In the genomic region with DNA sequence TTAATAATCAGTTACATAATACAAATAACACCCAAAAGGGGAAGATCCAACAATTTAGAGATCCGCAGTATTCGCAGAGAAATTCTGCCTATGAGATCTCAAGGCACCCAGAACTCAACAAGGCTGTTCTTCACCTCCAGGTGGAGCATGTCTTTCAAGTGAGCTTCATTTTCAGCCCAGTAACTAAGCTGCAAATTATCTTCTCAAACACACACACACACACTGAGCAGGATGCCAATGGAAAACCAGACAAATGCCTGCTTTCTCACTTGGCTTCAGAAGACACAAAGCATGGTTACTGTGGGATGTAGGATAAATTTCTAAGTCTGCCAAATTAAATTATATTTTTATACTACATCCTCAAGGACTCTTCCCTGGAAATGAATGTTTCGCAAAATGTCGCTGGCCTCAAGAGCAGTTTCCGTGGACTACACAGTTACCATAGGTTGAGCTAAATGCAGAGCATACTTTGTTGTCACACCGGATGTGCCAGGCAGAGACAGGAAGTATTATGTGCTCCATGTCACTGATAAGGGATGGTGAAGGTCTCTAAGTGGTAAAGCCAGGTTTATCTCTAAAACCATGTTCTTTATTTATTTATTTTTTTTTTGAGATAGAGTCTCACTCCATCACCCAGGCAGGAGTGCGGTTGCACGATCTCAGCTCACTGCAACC, we compare ENCODE assay signal across 8 cellular contexts. TPM values are rescaled to one million over a fixed set of nuclear protein-coding genes. Genes with fewer than 3 reads are reported as not detected.
DNase-seq lines count a peak whose midpoint lies in the region; ATAC-seq lines count a peak whose summit lies in the region.

No MANE protein-coding gene starts in this region.

- peaks cover 74% of the 10 kb centered on the region for H3K36me3 Mint-ChIP-seq in activated CD8-positive, alpha-beta T cell treated with anti-CD3 and anti-CD28 coated beads, Interleukin-2, amount 10 ng/mL, durations not matched to agents 7 days and 5 days (ENCODE audit: low read depth)

- CTCF ChIA-PET in activated CD8-positive, alpha-beta T cell treated with anti-CD3 and anti-CD28 coated beads, Interleukin-2, amount 10 ng/mL, durations not matched to agents 7 days and 5 days (lab: Charles Lee) = interaction anchor here (0.7 to 2.0 kb wide), 30 partner anchors 9 to 482 kb away, joined by 3 to 27 read pairs (median 3); a partner anchor contains a TSS

- H3K4me1 Mint-ChIP-seq in activated CD8-positive, alpha-beta T cell treated with anti-CD3 and anti-CD28 coated beads, Interleukin-2, amount 10 ng/mL, durations not matched to agents 7 days and 5 days (ENCODE audit: low read depth) = peaks cover 28% of the 10 kb centered on the region

- POLR2A ChIA-PET in activated CD8-positive, alpha-beta T cell treated with anti-CD3 and anti-CD28 coated beads, Interleukin-2, amount 10 ng/mL, durations not matched to agents 7 days and 5 days (lab: Charles Lee) = interaction anchor here (0.7 to 1.5 kb wide), 4 partner anchors 72 to 1606 kb away, joined by 3 to 7 read pairs (median 4); a partner anchor contains a TSS

- DNase-seq in D341Med (ENCODE audit: low spot score) (peak; percentile 56), iPS DF 4.7 (ENCODE audit: extremely low read depth, low spot score) (peak; percentile 16)
- DNase-seq in Jurkat, Clone E6-1 (ENCODE audit: low read depth, low spot score) = peak; percentile 94
- DNase-seq in activated CD8-positive, alpha-beta T cell treated with anti-CD3 and anti-CD28 coated beads, Interleukin-2, amount 10 ng/mL, durations not matched to agents 7 days and 5 days = peak; percentile 64

- H3K9me3 Mint-ChIP-seq in activated CD8-positive, alpha-beta T cell treated with anti-CD3 and anti-CD28 coated beads, Interleukin-2, amount 10 ng/mL, durations not matched to agents 7 days and 5 days (ENCODE audit: insufficient read depth) = no peaks in the 10 kb centered on the region

- no peak overlapping the region for H3K4me3 ChIP-seq in Jurkat, Clone E6-1 (ENCODE audit: low read length)

- ATAC-seq in activated CD8-positive, alpha-beta T cell treated with anti-CD3 and anti-CD28 coated beads, Interleukin-2, amount 10 ng/mL, durations not matched to agents 7 days and 5 days = peak; percentile 83
- no peak for ATAC-seq in esophagus mucosa
- no peak for ATAC-seq in HG02970 (IDR thresholded peaks at IDR 0.05; ENCODE audit: low FRiP score, unreplicated experiment)
- no peak for ATAC-seq in GM21723 (IDR thresholded peaks at IDR 0.05; ENCODE audit: unreplicated experiment)
- ATAC-seq in GM21360 (IDR thresholded peaks at IDR 0.05; ENCODE audit: unreplicated experiment) = no peak

- peak overlapping the region; percentile 86 for H3K27ac Mint-ChIP-seq in activated CD8-positive, alpha-beta T cell treated with anti-CD3 and anti-CD28 coated beads, Interleukin-2, amount 10 ng/mL, durations not matched to agents 7 days and 5 days

- H3K4me3 Mint-ChIP-seq in activated CD8-positive, alpha-beta T cell treated with anti-CD3 and anti-CD28 coated beads, Interleukin-2, amount 10 ng/mL, durations not matched to agents 7 days and 5 days = no peak overlapping the region

- no peaks in the 10 kb centered on the region for H3K27me3 Mint-ChIP-seq in activated CD8-positive, alpha-beta T cell treated with anti-CD3 and anti-CD28 coated beads, Interleukin-2, amount 10 ng/mL, durations not matched to agents 7 days and 5 days (ENCODE audit: low read depth)

RNA-seq across cellular contexts. Expression of a gene that starts 30.3 kb away (rescaled TPM):
- 129 TPM for polyA plus RNA-seq in Jurkat, Clone E6-1 (2012; ENCODE audit: insufficient read depth, insufficient read length)
- 100 to 1,000 TPM; 117 to 125 TPM for total RNA-seq in activated CD8-positive, alpha-beta T cell treated with anti-CD3 and anti-CD28 coated beads, Interleukin-2, amount 10 ng/mL, durations not matched to agents 7 days and 5 days
- 87.3 TPM for total RNA-seq in esophagus mucosa

Comparison
In these comparisons a context has a peak if more than half of its experiments do, and no peak if none do; other contexts are left out.
1. DNase-seq: peak in every context shown above with its lines; median percentile 94 in Jurkat, Clone E6-1; 64 in activated CD8-positive, alpha-beta T cell treated with anti-CD3 and anti-CD28 coated beads, Interleukin-2, amount 10 ng/mL, durations not matched to agents 7 days and 5 days; 56 in D341Med; 16 in iPS DF 4.7.